Comparison of ENCODE assay signal across 8 cellular contexts in genomic region chr14:75577724-75578098, GRCh38.
DNase-seq lines count a peak whose midpoint lies in the region; ATAC-seq lines count a peak whose summit lies in the region.

No MANE protein-coding gene starts in this region.

- ATAC-seq in HG03039 (IDR thresholded peaks at IDR 0.05; ENCODE audit: unreplicated experiment) = peak; percentile 55

- DNase-seq in activated gamma-delta T cell treated with Interleukin-2 at 50 U/mL for 16 hours = peak; percentile 67
- no peak for DNase-seq in activated gamma-delta T cell (lab: John Stamatoyannopoulos, UW)
- DNase-seq in NCI-H510A (lab: John Stamatoyannopoulos, UW) = peak; percentile 36
- peak; percentile 85 for DNase-seq in activated CD4-positive, alpha-beta T cell treated with anti-CD3 and anti-CD28 coated beads for 48 hours
- peak; percentile 76 for DNase-seq in dedifferentiated amniotic fluid mesenchymal stem cell (ENCODE audit: extremely low spot score)
- peak; percentile 95 for DNase-seq in left kidney (ENCODE audit: low read depth, low spot score)
- peak; percentile 71 for DNase-seq in stimulated activated CD4-positive, alpha-beta T cell treated with anti-CD3 and anti-CD28 coated beads, Interleukin-1b, Interleukin-23, amount 100 ng/mL, for 48 hours
